ENCODE assay signal across 27 cellular contexts in the genomic region with DNA sequence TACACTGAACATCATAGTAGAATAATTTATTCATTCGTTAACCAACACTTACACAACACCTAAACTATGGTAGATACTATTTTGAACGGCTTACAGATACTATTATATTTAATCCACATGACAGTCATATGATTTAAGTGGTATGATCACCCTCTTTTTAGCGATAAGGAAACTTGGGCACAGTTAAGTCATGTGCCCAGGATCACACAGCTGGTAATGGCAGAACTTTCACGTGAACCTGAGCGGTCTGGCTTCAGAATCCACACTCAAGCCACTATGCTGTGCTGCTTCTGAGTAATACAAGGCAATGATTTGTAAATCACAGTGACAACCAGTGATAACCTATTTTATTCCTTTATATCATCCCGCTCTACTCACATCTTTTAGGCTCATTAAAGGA.
"Had no signal": no experiment of that assay in that cellular context is flagged by ENCODE, and none has a peak within 500 bp of the region (broad histone marks: within the 10 kb centered on the region; RNA-seq: fewer than 3 reads in every experiment).

No MANE protein-coding gene starts in this region.

- H3K27ac ChIP-seq: colonic mucosa, epithelial cell of prostate, gastroesophageal sphincter, neural progenitor cell, prostate gland, right lobe of liver, suprapubic skin had no signal

- DNase-seq: colonic mucosa; effector CD8-positive, alpha-beta T cell; endodermal cell; foreskin fibroblast; hypothalamus; immature natural killer cell; islet precursor cell; kidney glomerular epithelial cell; mesenchymal stem cell; mucosa of descending colon; naive B cell; right lobe of liver; stimulated activated CD4-positive, alpha-beta T cell treated with anti-CD3 and anti-CD28 coated beads, Interleukin-12 subunit alpha, Interleukin-12 subunit beta, amount 100 ng/mL, for 4 hours; stimulated activated CD4-positive, alpha-beta T cell treated with anti-CD3 and anti-CD28 coated beads, Interleukin-1b, Interleukin-23, amount 100 ng/mL, for 48 hours; stimulated activated CD4-positive, alpha-beta T cell treated with anti-CD3 and anti-CD28 coated beads, Interleukin-4, amount 100 ng/mL, for 1 hour; stimulated activated CD8-positive, alpha-beta memory T cell treated with anti-CD3 and anti-CD28 coated beads, Interleukin-4, amount 100 ng/mL, for 48 hours; stimulated activated naive CD4-positive, alpha-beta T cell; stimulated activated naive CD8-positive, alpha-beta T cell treated with anti-CD3 and anti-CD28 coated beads, Interleukin-15, amount 100 ng/mL, for 72 hours; trophoblast cell had no signal

- H3K9me3 ChIP-seq: colonic mucosa, gastroesophageal sphincter, mucosa of descending colon, prostate gland, right lobe of liver, suprapubic skin had no signal

- H3K4me1 ChIP-seq: colonic mucosa, prostate gland, right lobe of liver, suprapubic skin had no signal

- H3K36me3 ChIP-seq: colonic mucosa, gastroesophageal sphincter, neural progenitor cell, prostate gland, right lobe of liver, suprapubic skin had no signal

- H3K4me3 ChIP-seq: colonic mucosa, gastroesophageal sphincter, mucosa of descending colon, neural progenitor cell, prostate gland, right lobe of liver, smooth muscle cell, suprapubic skin had no signal

- ATAC-seq: esophagus mucosa; gastroesophageal sphincter; mucosa of descending colon; natural killer cell treated with Interleukin-12 subunit alpha and Interleukin-12 subunit beta and Interleukin-15 and Interleukin-18, amount 100 ng/mL, for 72 hours; right lobe of liver; stimulated activated naive CD8-positive, alpha-beta T cell treated with anti-CD3 and anti-CD28 coated beads, Interleukin-15, amount 100 ng/mL, for 72 hours had no signal

- H3K9ac ChIP-seq: neural progenitor cell had no signal

- H3K27me3 ChIP-seq: colonic mucosa, gastroesophageal sphincter, neural progenitor cell, right lobe of liver, suprapubic skin had no signal
